In the genomic region with DNA sequence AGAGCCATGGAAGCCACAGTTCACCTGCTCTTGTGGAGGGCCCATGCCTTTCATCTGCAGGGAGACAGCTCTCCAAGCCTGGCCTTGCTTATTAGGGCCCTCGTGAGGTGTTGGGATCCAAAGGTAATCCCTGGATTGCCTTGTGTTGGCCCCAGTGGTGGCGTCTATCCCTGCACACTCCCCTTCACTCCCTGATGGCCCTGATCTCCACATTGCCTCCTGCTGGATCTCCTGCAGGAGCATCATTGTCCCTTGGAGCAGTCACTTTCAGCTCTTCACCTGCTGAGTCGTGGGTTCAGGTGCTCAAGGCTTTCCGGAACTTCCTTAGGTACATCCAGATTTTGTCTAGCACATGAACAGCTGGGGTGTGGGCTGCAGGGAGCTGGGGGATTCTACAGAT, we compare ENCODE assay signal across 13 cellular contexts. TPM values are rescaled to one million over a fixed set of nuclear protein-coding genes. Genes with fewer than 3 reads are reported as not detected.
DNase-seq lines count a peak whose midpoint lies in the region; ATAC-seq and TF ChIP-seq lines count a peak whose summit lies in the region.
"Had no signal": no experiment of that assay in that cellular context is flagged by ENCODE, and none has a peak within 500 bp of the region (broad histone marks: within the 10 kb centered on the region; RNA-seq: fewer than 3 reads in every experiment).

No MANE protein-coding gene starts in this region.

- no peak for TF ChIP-seq POLR2A in uterus (IDR thresholded peaks at IDR 0.05)

- intact Hi-C loops in left ventricle myocardium inferior (cut with micrococcal nuclease) (no loop called here), cardiac septum (cut with DNase I) (no loop called here), uterus (cut with DNase I; ENCODE audit: low total_unique reads) (no loop called here), dorsolateral prefrontal cortex (cut with DNase I) (no loop called here)

- TF ChIP-seq CTCF in left ventricle myocardium inferior (IDR thresholded peaks at IDR 0.05; ENCODE audit: borderline replicate concordance) (no peak), neutrophil (IDR thresholded peaks at IDR 0.05) (no peak), uterus (IDR thresholded peaks at IDR 0.05) (no peak), dorsolateral prefrontal cortex (IDR thresholded peaks at IDR 0.05 in 54 of 56, conservative IDR thresholded peaks at IDR 0.05 in 2 of 56; ENCODE audit: low read depth in 1 of 56, partially characterized antibody in 56 of 56) (no peak)

- H3K4me1 ChIP-seq in left ventricle myocardium inferior (peaks cover 39% of the 10 kb centered on the region), neutrophil (ENCODE audit: control insufficient read depth in 1 of 2, insufficient read depth in 1 of 2, low read depth in 1 of 2, low read length in 1 of 2) (peaks cover 10 to 15% of the 10 kb centered on the region in 2 experiments), uterus (peaks cover 0 to 5% of the 10 kb centered on the region in 2 donors)

- no peaks in the 10 kb centered on the region for H3K9me3 ChIP-seq in left ventricle myocardium inferior (replicated peaks)
- no peaks in the 10 kb centered on the region for H3K9me3 ChIP-seq in neutrophil
- no peaks in the 10 kb centered on the region for H3K9me3 ChIP-seq in uterus

- H3K27me3 ChIP-seq in left ventricle myocardium inferior (ENCODE audit: low read depth), result no peaks in the 10 kb centered on the region
- H3K27me3 ChIP-seq in neutrophil, result no peaks in the 10 kb centered on the region
- no peaks in the 10 kb centered on the region for H3K27me3 ChIP-seq in uterus
- no peaks in the 10 kb centered on the region for H3K27me3 ChIP-seq in dorsolateral prefrontal cortex

- no peak overlapping the region for H3K4me3 ChIP-seq in left ventricle myocardium inferior
- H3K4me3 ChIP-seq in neutrophil (ENCODE audit: low read depth in 1 of 2, low read length in 1 of 2), result no peak overlapping the region
- no peak overlapping the region for H3K4me3 ChIP-seq in uterus
- no peak overlapping the region for H3K4me3 ChIP-seq in dorsolateral prefrontal cortex

- DNase-seq in left ventricle myocardium inferior (no peak), cardiac septum (ENCODE audit: low spot score) (no peak), uterus (no peak), substantia nigra (lab: John Stamatoyannopoulos, UW) (no peak), dorsolateral prefrontal cortex (no peak)
- DNase-seq: activated gamma-delta T cell treated with Interleukin-2 at 50 U/mL for 16 hours; cerebellar nuclear complex; MM.1S; naive thymus-derived CD4-positive, alpha-beta T cell; SW 1271 had no signal

- ATAC-seq in HG03039 (IDR thresholded peaks at IDR 0.05; ENCODE audit: unreplicated experiment), result no peak

- H3K36me3 ChIP-seq in left ventricle myocardium inferior (no peaks in the 10 kb centered on the region), neutrophil (no peaks in the 10 kb centered on the region), uterus (no peaks in the 10 kb centered on the region)

- peak overlapping the region; percentile 85 for H3K27ac ChIP-seq in left ventricle myocardium inferior (replicated peaks)
- peak overlapping the region; percentile 11 for H3K27ac ChIP-seq in cingulate gyrus (ENCODE audit: low read depth, low read length)
- H3K27ac ChIP-seq in neutrophil, result peak overlapping the region; percentile 70
- peak overlapping the region; percentile 63 to 81 for H3K27ac ChIP-seq in uterus
- no peak overlapping the region for H3K27ac ChIP-seq in substantia nigra (ENCODE audit: low read depth, low read length, poor library complexity, severe bottlenecking)
- H3K27ac ChIP-seq in dorsolateral prefrontal cortex, result peak overlapping the region in 17 of 59 donors; percentile 3 to 83 (median 65)

RNA-seq across cellular contexts. Expression of a gene that starts 7.0 kb away (rescaled TPM):
- total RNA-seq in left ventricle myocardium inferior, result 5.0 TPM
- total RNA-seq in cardiac septum, result 7.2 TPM
- 10 to 100 TPM in 2 of 4 donors, 1 to 10 TPM in 2; 1.2 to 22.8 (median 6.9) TPM for total RNA-seq in uterus
- 10 to 100 TPM in 59 of 120 experiments, 1 to 10 TPM in 61; 3.9 to 23.6 (median 9.9) TPM for total RNA-seq in dorsolateral prefrontal cortex

RNA-seq across cellular contexts. Expression of a gene that starts 35.1 kb away (rescaled TPM):
- 3.0 TPM for total RNA-seq in left ventricle myocardium inferior
- total RNA-seq in cardiac septum, result 3.6 TPM
- 1 to 10 TPM in 3 of 4 donors, under 1 TPM in 1; 0.29 to 6.6 (median 1.9) TPM for total RNA-seq in uterus
- total RNA-seq in dorsolateral prefrontal cortex, result 100 to 1,000 TPM; 158 to 432 (median 337) TPM

Comparison
In these comparisons a context has a peak if more than half of its experiments do, and no peak if none do; other contexts are left out.
1. RNA of a gene that starts 35.1 kb away (total RNA-seq): 158 to 432 TPM in dorsolateral prefrontal cortex; 3.6 TPM in cardiac septum (single experiment), 3.0 TPM in left ventricle myocardium inferior (single experiment) and 0.29 to 6.6 TPM in uterus; every median in the first group is over 10 times any median in the second.